8 cellular contexts compared by ENCODE assay signal in the genomic region with DNA sequence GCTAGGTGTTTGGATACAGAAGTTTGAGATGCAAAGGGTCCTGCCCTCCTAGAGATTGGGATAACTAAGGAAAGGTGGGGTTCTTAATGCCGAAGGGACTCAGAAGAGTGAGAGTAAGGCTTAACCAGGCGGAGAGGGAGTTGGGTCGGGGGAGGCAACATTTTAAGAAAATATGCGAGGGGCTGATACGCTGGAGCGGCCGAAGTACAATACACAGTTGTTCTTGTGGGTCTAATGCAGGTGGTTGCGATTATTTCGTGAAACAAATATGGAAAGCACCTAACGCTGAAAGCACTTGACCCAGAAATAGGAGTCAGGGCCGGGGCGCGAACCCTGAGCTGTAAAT. TPM values are rescaled to one million over a fixed set of nuclear protein-coding genes. Genes with fewer than 3 reads are reported as not detected.
DNase-seq lines count a peak whose midpoint lies in the region; ATAC-seq, FAIRE-seq and TF ChIP-seq lines count a peak whose summit lies in the region.

No MANE protein-coding gene starts in this region.

- intact Hi-C loops in GM12878 (cut with micrococcal nuclease; ENCODE audit: unreplicated experiment) = loop anchor here (2.0 kb wide), 1 partner anchor 120 kb away; a partner anchor contains a TSS

- no peak overlapping the region for H2AK5ac ChIP-seq in mesendoderm (ENCODE audit: low read length)

- peak overlapping the region; percentile 24 for H3K4ac ChIP-seq in mesendoderm (ENCODE audit: low read depth, low read length)

- no peak overlapping the region for H2BK15ac ChIP-seq in mesendoderm (replicated peaks; ENCODE audit: low read depth)

- peak overlapping the region; percentile 87 for H3K56ac ChIP-seq in mesendoderm (ENCODE audit: low read length)

- no peak overlapping the region for H2BK5ac ChIP-seq in mesendoderm (ENCODE audit: low read length)

- H3K4me2 ChIP-seq in GM12878 (ENCODE audit: control insufficient read depth, insufficient read depth) = peak overlapping the region; percentile 75
- peak overlapping the region; percentile 89 for H3K4me2 ChIP-seq in mesendoderm (ENCODE audit: low read length)

- H3K79me2 ChIP-seq in GM12878 (ENCODE audit: control insufficient read depth, insufficient read depth, low read length) (peaks cover 26% of the 10 kb centered on the region), mesendoderm (ENCODE audit: control insufficient read depth, insufficient read depth, low read length) (peaks cover 30% of the 10 kb centered on the region)

- TF ChIP-seq EP300 in GM12878 (IDR thresholded peaks at IDR 0.05; ENCODE audit: borderline replicate concordance in 1 of 2, control insufficient read depth in 1 of 2, low read depth in 2 of 2, low read length in 2 of 2) = no peak

- H3K4me3 ChIP-seq in GM12878 (peak overlapping the region; percentile 86), mesendoderm (ENCODE audit: low read length) (peak overlapping the region; percentile 50)

- TF ChIP-seq CTCF in GM12878 (IDR thresholded peaks at IDR 0.05 in 2 of 3, conservative IDR thresholded peaks at IDR 0.05 in 1 of 3; ENCODE audit: control insufficient read depth in 2 of 3, extremely low read depth in 1 of 3, insufficient read depth in 1 of 3, low read depth in 3 of 3, low read length in 3 of 3) = no peak

- peak overlapping the region; percentile 28 for H4K8ac ChIP-seq in mesendoderm (ENCODE audit: low read depth, low read length)

- peak overlapping the region; percentile 97 for H2AFZ ChIP-seq in GM12878 (ENCODE audit: control insufficient read depth, low read depth, low read length)

- H3K79me1 ChIP-seq in mesendoderm (ENCODE audit: low read length) = peaks cover 8% of the 10 kb centered on the region

- no peak for FAIRE-seq in GM12878 (lab: Jason Lieb, UNC)

- POLR2A ChIA-PET in GM12878 (lab: Charles Lee) = no interaction called here

- CTCF ChIA-PET in GM12878 (lab: Yijun Ruan, JAX) = interaction anchor here (1.4 to 2.1 kb wide), 2 partner anchors 10 to 88 kb away, joined by 4 to 7 read pairs; no protein-coding TSS in a partner anchor

- no peaks in the 10 kb centered on the region for H3K4me1 ChIP-seq in GM12878 (ENCODE audit: control insufficient read depth, insufficient read depth, low read length)
- H3K4me1 ChIP-seq in mesendoderm (ENCODE audit: control insufficient read depth, low read depth, low read length) = peaks cover 3% of the 10 kb centered on the region

- SMC1A ChIA-PET in GM12878 (lab: Charles Lee; ENCODE audit: uncharacterized antibody, unreplicated experiment) = no interaction called here

- no peak for TF ChIP-seq POLR2A in GM12878 (IDR thresholded peaks at IDR 0.05; ENCODE audit: low read depth, low read length)

- H3K18ac ChIP-seq in mesendoderm (ENCODE audit: low read length) = no peak overlapping the region

- no peaks in the 10 kb centered on the region for H3K9me3 ChIP-seq in GM12878 (replicated peaks; ENCODE audit: control insufficient read depth, insufficient read depth, low read length)

- TF ChIP-seq RAD21 in GM12878 (IDR thresholded peaks at IDR 0.05; ENCODE audit: insufficient read depth, low read depth, low read length) = no peak

- H3K23ac ChIP-seq in mesendoderm (ENCODE audit: low read length) = no peak overlapping the region

- no peaks in the 10 kb centered on the region for H4K20me1 ChIP-seq in GM12878 (ENCODE audit: control insufficient read depth, insufficient read depth)

- in situ Hi-C loops in GM12878 (cut with MboI) = no loop called here

- H3K27ac ChIP-seq in GM12878 (ENCODE audit: control insufficient read depth, insufficient read depth) (peak overlapping the region; percentile 29; the same call in 1 of the 2 replicates), mesendoderm (ENCODE audit: low read depth, low read length) (peak overlapping the region; percentile 8)

- DNase-seq in GM12878 (ENCODE audit: low read depth, low spot score) = no peak
- no peak for DNase-seq in mesendoderm
- no peak for DNase-seq in dermis blood vessel endothelial cell
- DNase-seq in GM19238 (ENCODE audit: insufficient read length, low spot score) = no peak
- DNase-seq in occipital lobe (lab: John Stamatoyannopoulos, UW) = no peak
- no peak for DNase-seq in SKM-1 (lab: John Stamatoyannopoulos, UW; ENCODE audit: unreplicated experiment)

- WGBS in GM12878 (ENCODE audit: insufficient coverage, insufficient replicate concordance, low lambda C conversion rate, missing lambda C conversion rate) = 9% methylated on average over 13 of the region's 13 CpGs
- no CpG with 5 or more reads among the region's 13 CpGs for WGBS in mesendoderm (ENCODE audit: extremely low coverage, insufficient coverage, low lambda C conversion rate)

- RAD21 ChIA-PET in GM12878 (lab: Charles Lee; ENCODE audit: unreplicated experiment) = no interaction called here

- H3K36me3 ChIP-seq in GM12878 (ENCODE audit: control insufficient read depth in 2 of 2, insufficient read depth in 2 of 2, low read length in 1 of 2) = no peaks in the 10 kb centered on the region
- H3K36me3 ChIP-seq in mesendoderm (ENCODE audit: control insufficient read depth, insufficient read depth, low read length) = no peaks in the 10 kb centered on the region

- ATAC-seq in GM18909 (IDR thresholded peaks at IDR 0.05; ENCODE audit: poor library complexity, unreplicated experiment) = peak; percentile 26
- peak; percentile 4 for ATAC-seq in HG03095 (IDR thresholded peaks at IDR 0.05; ENCODE audit: unreplicated experiment)
- peak; percentile 38 for ATAC-seq in GM12878

- BruUV-seq in GM12878 (replicated peaks; lab: Mats Ljungman, UMichigan) = no TSS peak

- H4K5ac ChIP-seq in mesendoderm (ENCODE audit: low read length) = no peak overlapping the region

- peak overlapping the region; percentile 77 for H3K9ac ChIP-seq in GM12878 (ENCODE audit: control insufficient read depth, insufficient read depth, low read length)
- H3K9ac ChIP-seq in mesendoderm (ENCODE audit: low read length) = peak overlapping the region; percentile 75

- no peak overlapping the region for H2BK120ac ChIP-seq in mesendoderm (ENCODE audit: low read depth, low read length)

- no peaks in the 10 kb centered on the region; a peak in 2 of 4 replicates for H3K27me3 ChIP-seq in GM12878 (replicated peaks in 1 of 2; ENCODE audit: control insufficient read depth in 2 of 2, insufficient read depth in 2 of 2, low read length in 1 of 2)
- no peaks in the 10 kb centered on the region for H3K27me3 ChIP-seq in mesendoderm (ENCODE audit: insufficient read depth, low read length, poor library complexity)

TF ChIP-seq in GM12878, 131 proteins besides CTCF, POLR2A, EP300 and RAD21 (continues in another document):
- TF ChIP-seq, protein P1, sequence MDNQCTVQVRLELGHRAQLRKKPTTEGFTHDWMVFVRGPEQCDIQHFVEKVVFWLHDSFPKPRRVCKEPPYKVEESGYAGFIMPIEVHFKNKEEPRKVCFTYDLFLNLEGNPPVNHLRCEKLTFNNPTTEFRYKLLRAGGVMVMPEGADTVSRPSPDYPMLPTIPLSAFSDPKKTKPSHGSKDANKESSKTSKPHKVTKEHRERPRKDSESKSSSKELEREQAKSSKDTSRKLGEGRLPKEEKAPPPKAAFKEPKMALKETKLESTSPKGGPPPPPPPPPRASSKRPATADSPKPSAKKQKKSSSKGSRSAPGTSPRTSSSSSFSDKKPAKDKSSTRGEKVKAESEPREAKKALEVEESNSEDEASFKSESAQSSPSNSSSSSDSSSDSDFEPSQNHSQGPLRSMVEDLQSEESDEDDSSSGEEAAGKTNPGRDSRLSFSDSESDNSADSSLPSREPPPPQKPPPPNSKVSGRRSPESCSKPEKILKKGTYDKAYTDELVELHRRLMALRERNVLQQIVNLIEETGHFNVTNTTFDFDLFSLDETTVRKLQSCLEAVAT (IDR thresholded peaks at IDR 0.05) = no peak
- TF ChIP-seq MTA3 (IDR thresholded peaks at IDR 0.05; ENCODE audit: borderline replicate concordance, low read length) (no peak), NRF1 (conservative IDR thresholded peaks at IDR 0.05; ENCODE audit: low read depth, low read length) (no peak), ESRRA (IDR thresholded peaks at IDR 0.05; ENCODE audit: low read length) (no peak)
- TF ChIP-seq, protein P2, sequence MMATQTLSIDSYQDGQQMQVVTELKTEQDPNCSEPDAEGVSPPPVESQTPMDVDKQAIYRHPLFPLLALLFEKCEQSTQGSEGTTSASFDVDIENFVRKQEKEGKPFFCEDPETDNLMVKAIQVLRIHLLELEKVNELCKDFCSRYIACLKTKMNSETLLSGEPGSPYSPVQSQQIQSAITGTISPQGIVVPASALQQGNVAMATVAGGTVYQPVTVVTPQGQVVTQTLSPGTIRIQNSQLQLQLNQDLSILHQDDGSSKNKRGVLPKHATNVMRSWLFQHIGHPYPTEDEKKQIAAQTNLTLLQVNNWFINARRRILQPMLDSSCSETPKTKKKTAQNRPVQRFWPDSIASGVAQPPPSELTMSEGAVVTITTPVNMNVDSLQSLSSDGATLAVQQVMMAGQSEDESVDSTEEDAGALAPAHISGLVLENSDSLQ (IDR thresholded peaks at IDR 0.05) = no peak

RNA-seq across cellular contexts. Expression of a gene that starts 0.3 kb away (rescaled TPM):
- 14.3 and 74.8 TPM in 2 replicates for total RNA-seq in GM12878 (2013; cell fraction: nucleolus; rRNA removed)
- 73.9 and 86.5 TPM in 2 replicates for total RNA-seq in GM12878 (2014; rRNA removed)
- 184 and 189 TPM in 2 replicates for total RNA-seq in GM12878 (2014; rRNA removed; fragmentation: Illumina TruSeq; extraction: Trizol)
- total RNA-seq in GM12878 (2021) = 45.5 and 50.1 TPM in 2 replicates
- polyA plus RNA-seq in GM12878 (2011; ENCODE audit: low read depth) = 65.0 TPM
- polyA plus RNA-seq in GM12878 (2011; rRNA removed) = 83.1 and 135 TPM in 2 replicates
- 20.0 and 31.8 TPM in 2 replicates for polyA plus RNA-seq in GM12878 (2011; cell fraction: cytosol; rRNA removed)
- 25.0 and 35.1 TPM in 2 replicates for polyA plus RNA-seq in GM12878 (2011; cell fraction: nucleus; rRNA removed)
- polyA plus RNA-seq in GM12878 (2012) = 94.6 and 110 TPM in 2 replicates
- polyA plus RNA-seq in GM12878 (2014; fragmentation: Illumina TruSeq; extraction: Trizol) = 135 and 166 TPM in 2 replicates
- polyA plus RNA-seq in GM12878 (2014; fragmentation: Nextera tagmentation; extraction: Ambion mirVana) = 100 to 1,000 TPM; 291 to 318 TPM
- 83.9 and 125 TPM in 2 replicates for polyA plus RNA-seq in GM12878 (2014; rRNA removed)
- 100 to 1,000 TPM; 278 to 281 TPM for polyA plus RNA-seq in GM12878 (2016; fragmentation: Nextera tagmentation; extraction: Ambion mirVana)
- polyA minus RNA-seq in GM12878 (2011; rRNA and poly(A)+ RNA removed) = 10.4 and 13.6 TPM in 2 replicates
- polyA minus RNA-seq in GM12878 (2011; cell fraction: cytosol; rRNA and poly(A)+ RNA removed) = 9.0 and 9.6 TPM in 2 replicates
- 11.2 and 23.5 TPM in 2 replicates for polyA minus RNA-seq in GM12878 (2011; cell fraction: nucleus; rRNA and poly(A)+ RNA removed)
- polyA plus RNA-seq in mesendoderm (2013, experiment 1 of 2) = 299 TPM
- polyA plus RNA-seq in mesendoderm (2013, experiment 2 of 2) = 308 TPM
- total RNA-seq in dermis blood vessel endothelial cell = 94.3 and 98.2 TPM in 2 replicates
- 39.1 TPM for total RNA-seq in occipital lobe
